14 cellular contexts compared by ENCODE assay signal in the genomic region with DNA sequence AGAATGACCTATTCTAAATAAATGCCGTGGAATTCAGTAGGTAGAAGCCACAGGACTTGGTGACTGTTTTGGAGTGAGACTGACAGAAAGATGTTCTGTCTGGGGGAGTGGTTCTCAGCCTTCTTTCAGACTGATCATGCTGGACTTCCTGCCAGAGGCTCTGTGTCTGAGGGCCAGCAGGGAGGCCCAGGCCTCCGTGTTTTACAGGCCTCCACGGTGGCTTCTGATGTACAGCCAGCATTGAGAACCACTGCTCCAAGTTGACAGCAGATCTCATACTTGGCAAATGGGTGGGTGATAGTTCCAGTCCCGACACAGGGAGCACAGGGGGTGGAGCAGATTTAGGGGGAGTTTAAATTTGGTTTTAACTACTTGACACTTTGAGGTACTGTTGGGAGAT. TPM values are rescaled to one million over a fixed set of nuclear protein-coding genes. Genes with fewer than 3 reads are reported as not detected.
A peak's percentile ranks its signal among the peaks of the same experiment; 100 is the strongest.
DNase-seq lines count a peak whose midpoint lies in the region; ATAC-seq and TF ChIP-seq lines count a peak whose summit lies in the region.
"Had no signal": no experiment of that assay in that cellular context is flagged by ENCODE, and none has a peak within 500 bp of the region (broad histone marks: within the 10 kb centered on the region; RNA-seq: fewer than 3 reads in every experiment).

No MANE protein-coding gene starts in this region.

- TF ChIP-seq CTCF in natural killer cell (IDR thresholded peaks at IDR 0.05) = no peak

- DNase-seq in natural killer cell (peak; percentile 1), mesenteric fat pad (ENCODE audit: low spot score) (peak; percentile 60), MV-4-11 (lab: John Stamatoyannopoulos, UW) (no peak), NCI-H1436 treated with DMSO at 0.1 percent for 48 hours (lab: John Stamatoyannopoulos, UW) (no peak)
- no peak for DNase-seq in natural killer cell treated with Interleukin-12 subunit alpha and Interleukin-12 subunit beta and Interleukin-15 and Interleukin-18, amount 100 ng/mL, for 72 hours (ENCODE audit: low spot score)
- peak; percentile 4 for DNase-seq in stimulated activated CD8-positive, alpha-beta memory T cell treated with anti-CD3 and anti-CD28 coated beads, Interleukin-4, amount 100 ng/mL, for 48 hours
- DNase-seq: BE2C; Caco-2; CD8-positive, alpha-beta T cell; DMS53; GF-D8; HCEC 1CT; HFFc6 had no signal

- H3K4me3 Mint-ChIP-seq in natural killer cell = no peak overlapping the region
- H3K4me3 Mint-ChIP-seq in natural killer cell treated with Interleukin-12 subunit alpha and Interleukin-12 subunit beta and Interleukin-15 and Interleukin-18, amount 100 ng/mL, for 72 hours = no peak overlapping the region
- H3K4me3 Mint-ChIP-seq: CD8-positive, alpha-beta T cell; HFFc6 had no signal

- H3K27me3 Mint-ChIP-seq in natural killer cell (ENCODE audit: low read depth in 2 of 2) = peaks cover 3 to 8% of the 10 kb centered on the region in 2 donors
- H3K27me3 Mint-ChIP-seq in natural killer cell treated with Interleukin-12 subunit alpha and Interleukin-12 subunit beta and Interleukin-15 and Interleukin-18, amount 100 ng/mL, for 72 hours = peaks cover under 1 to 5% of the 10 kb centered on the region in 2 donors

- H3K9me3 Mint-ChIP-seq in natural killer cell = no peaks in the 10 kb centered on the region
- H3K9me3 Mint-ChIP-seq in natural killer cell treated with Interleukin-12 subunit alpha and Interleukin-12 subunit beta and Interleukin-15 and Interleukin-18, amount 100 ng/mL, for 72 hours = no peaks in the 10 kb centered on the region
- H3K9me3 Mint-ChIP-seq: CD8-positive, alpha-beta T cell; HFFc6 had no signal

- H3K4me1 Mint-ChIP-seq in natural killer cell = peaks cover 7 to 10% of the 10 kb centered on the region in 2 donors
- peaks cover 0 to 10% of the 10 kb centered on the region in 2 donors for H3K4me1 Mint-ChIP-seq in natural killer cell treated with Interleukin-12 subunit alpha and Interleukin-12 subunit beta and Interleukin-15 and Interleukin-18, amount 100 ng/mL, for 72 hours (ENCODE audit: low read depth in 2 of 2)

- intact Hi-C loops in natural killer cell (cut with micrococcal nuclease) = no loop called here

- ATAC-seq in natural killer cell = no peak
- no peak for ATAC-seq in natural killer cell treated with Interleukin-12 subunit alpha and Interleukin-12 subunit beta and Interleukin-15 and Interleukin-18, amount 100 ng/mL, for 72 hours
- ATAC-seq: A549; CD8-positive, alpha-beta T cell had no signal

- no peaks in the 10 kb centered on the region for H3K36me3 Mint-ChIP-seq in natural killer cell
- no peaks in the 10 kb centered on the region for H3K36me3 Mint-ChIP-seq in natural killer cell treated with Interleukin-12 subunit alpha and Interleukin-12 subunit beta and Interleukin-15 and Interleukin-18, amount 100 ng/mL, for 72 hours
- H3K36me3 Mint-ChIP-seq: CD8-positive, alpha-beta T cell had no signal

- no peak overlapping the region for H3K27ac Mint-ChIP-seq in natural killer cell
- H3K27ac Mint-ChIP-seq in natural killer cell treated with Interleukin-12 subunit alpha and Interleukin-12 subunit beta and Interleukin-15 and Interleukin-18, amount 100 ng/mL, for 72 hours = no peak overlapping the region
- H3K27ac Mint-ChIP-seq: CD8-positive, alpha-beta T cell; HFFc6 had no signal

RNA-seq across cellular contexts. Expression of a gene that starts 6.7 kb away (rescaled TPM):
- total RNA-seq in natural killer cell (1 to 10 TPM; 2.2 to 2.3 (median 2.2) TPM), mesenteric fat pad (10.2 TPM)
- 1 to 10 TPM; 1.4 to 1.5 TPM for total RNA-seq in natural killer cell treated with Interleukin-12 subunit alpha and Interleukin-12 subunit beta and Interleukin-15 and Interleukin-18, amount 100 ng/mL, for 72 hours
- total RNA-seq: CD8-positive, alpha-beta T cell had no signal

RNA-seq across cellular contexts. Expression of a gene that starts 33.0 kb away (rescaled TPM):
- total RNA-seq in natural killer cell (10 to 100 TPM; 32.3 to 44.1 (median 37.5) TPM), mesenteric fat pad (55.9 TPM)
- 10 to 100 TPM; 78.1 to 82.8 TPM for total RNA-seq in natural killer cell treated with Interleukin-12 subunit alpha and Interleukin-12 subunit beta and Interleukin-15 and Interleukin-18, amount 100 ng/mL, for 72 hours

RNA-seq across cellular contexts. Expression of a gene that starts 54.3 kb away (rescaled TPM):
- 1 to 10 TPM; 2.4 to 4.3 (median 4.0) TPM for total RNA-seq in natural killer cell
- 1 to 10 TPM; 2.1 to 3.7 TPM for total RNA-seq in natural killer cell treated with Interleukin-12 subunit alpha and Interleukin-12 subunit beta and Interleukin-15 and Interleukin-18, amount 100 ng/mL, for 72 hours
- 28.2 TPM for total RNA-seq in mesenteric fat pad

Comparison
In these comparisons a context has a peak if more than half of its experiments do, and no peak if none do; other contexts are left out.
1. DNase-seq: peak in natural killer cell (single experiment), mesenteric fat pad (single experiment) and stimulated activated CD8-positive, alpha-beta memory T cell treated with anti-CD3 and anti-CD28 coated beads, Interleukin-4, amount 100 ng/mL, for 48 hours (single experiment); none in natural killer cell treated with Interleukin-12 subunit alpha and Interleukin-12 subunit beta and Interleukin-15 and Interleukin-18, amount 100 ng/mL, for 72 hours (single experiment), MV-4-11 (single experiment) and NCI-H1436 treated with DMSO at 0.1 percent for 48 hours (single experiment).